28 cellular contexts compared by ENCODE assay signal in genomic region chr6:135277422-135277821, GRCh38.
"Had no signal": no experiment of that assay in that cellular context is flagged by ENCODE, and none has a peak within 500 bp of the region (broad histone marks: within the 10 kb centered on the region; RNA-seq: fewer than 3 reads in every experiment).

No MANE protein-coding gene starts in this region.

- H3K79me2 ChIP-seq: hepatocyte had no signal

- H3K4me1 ChIP-seq: foreskin keratinocyte, gastrocnemius medialis had no signal

- H3K9me3 ChIP-seq: colonic mucosa, esophagus muscularis mucosa, esophagus squamous epithelium, gastrocnemius medialis, gastroesophageal sphincter, heart left ventricle, heart right ventricle had no signal

- H3K4me3 ChIP-seq: colonic mucosa, coronary artery, dorsolateral prefrontal cortex, esophagus muscularis mucosa, esophagus squamous epithelium, gastrocnemius medialis, gastroesophageal sphincter, heart left ventricle, heart right ventricle, hepatocyte had no signal

- H3K27ac ChIP-seq: colonic mucosa, coronary artery, dorsolateral prefrontal cortex, epithelial cell of prostate, esophagus muscularis mucosa, esophagus squamous epithelium, foreskin keratinocyte, gastrocnemius medialis, gastroesophageal sphincter, heart left ventricle, heart right ventricle, hepatocyte had no signal

- ATAC-seq: effector memory CD8-positive, alpha-beta T cell; esophagus mucosa; foreskin keratinocyte; gastrocnemius medialis; gastroesophageal sphincter; heart left ventricle; heart right ventricle had no signal

- FAIRE-seq: endometrium, endothelial cell of umbilical vein, frontal cortex had no signal

- H3K36me3 ChIP-seq: colonic mucosa, esophagus muscularis mucosa, esophagus squamous epithelium, gastrocnemius medialis, gastroesophageal sphincter, heart left ventricle, heart right ventricle had no signal

- H3K4me2 ChIP-seq: hepatocyte had no signal

- DNase-seq: colonic mucosa; cortex of kidney; dermis blood vessel endothelial cell; dorsolateral prefrontal cortex; effector CD4-positive, alpha-beta T cell; effector CD8-positive, alpha-beta T cell; effector memory CD4-positive, alpha-beta T cell; effector memory CD8-positive, alpha-beta T cell; endodermal cell; erythroblast; esophagus squamous epithelium; foreskin fibroblast; foreskin keratinocyte; foreskin melanocyte; gastrocnemius medialis; glutamatergic neuron; head of caudate nucleus; heart left ventricle; heart right ventricle had no signal

- H2AFZ ChIP-seq: hepatocyte had no signal

- H3K27me3 ChIP-seq: colonic mucosa, esophagus squamous epithelium, foreskin keratinocyte, gastrocnemius medialis, gastroesophageal sphincter, hepatocyte had no signal
